ENCODE assay signal across 11 cellular contexts in the genomic region with DNA sequence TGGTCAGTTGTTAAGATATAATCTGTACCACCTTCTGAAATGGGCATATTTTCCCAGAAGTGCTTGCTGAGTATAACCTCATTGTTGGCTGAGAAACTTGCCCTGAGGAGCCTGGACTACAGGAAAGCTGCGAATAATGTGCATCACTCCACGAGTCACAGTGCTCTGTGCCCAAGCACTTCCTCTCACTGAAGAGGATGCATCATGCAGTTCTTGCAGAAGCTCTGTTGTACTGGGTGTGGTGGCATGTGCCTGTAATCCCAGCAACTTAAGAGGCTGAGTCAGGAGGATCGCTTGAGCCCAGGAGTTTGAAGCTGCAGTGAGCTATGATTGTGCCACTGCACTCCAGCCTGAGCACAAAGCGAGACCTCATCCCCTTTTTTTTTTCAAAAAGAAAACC. TPM values are rescaled to one million over a fixed set of nuclear protein-coding genes. Genes with fewer than 3 reads are reported as not detected.
DNase-seq lines count a peak whose midpoint lies in the region; ATAC-seq and TF ChIP-seq lines count a peak whose summit lies in the region.
"Had no signal": no experiment of that assay in that cellular context is flagged by ENCODE, and none has a peak within 500 bp of the region (broad histone marks: within the 10 kb centered on the region; RNA-seq: fewer than 3 reads in every experiment).

No MANE protein-coding gene starts in this region.

- CTCF ChIA-PET in HEK293 (lab: Yijun Ruan, JAX): interaction anchor here (0.6 kb wide), 2 partner anchors 16 to 196 kb away, joined by 3 read pairs; no protein-coding TSS in a partner anchor

- POLR2A ChIA-PET in HEK293 (lab: Yijun Ruan, JAX): no interaction called here

- H3K36me3 ChIP-seq in HEK293 (ENCODE audit: control insufficient read depth in 2 of 2, insufficient read depth in 1 of 2, low read length in 2 of 2) (peaks cover 0 to 3% of the 10 kb centered on the region in 2 experiments; a peak in 1 of 3 replicates), adipocyte (ENCODE audit: control insufficient read depth, insufficient read depth, low read length, severe bottlenecking) (peaks cover 34% of the 10 kb centered on the region), stomach (peaks cover 0 to 27% (median 15%) of the 10 kb centered on the region in 4 donors)

- TF ChIP-seq POLR2A in stomach (IDR thresholded peaks at IDR 0.05): no peak

- no peaks in the 10 kb centered on the region for H3K9me3 ChIP-seq in HEK293 (ENCODE audit: control insufficient read depth, insufficient read depth, low read depth, low read length)
- H3K9me3 ChIP-seq in adipocyte (ENCODE audit: control insufficient read depth, low read length): no peaks in the 10 kb centered on the region
- H3K9me3 ChIP-seq in stomach: no peaks in the 10 kb centered on the region

- 68 to 72% (median 70%) methylated on average over 4 of the region's 4 CpGs for WGBS in stomach, 5 donors

- no peak for TF ChIP-seq EP300 in stomach (IDR thresholded peaks at IDR 0.05)

- DNase-seq in AG20443 (ENCODE audit: low spot score): peak; percentile 65
- peak; percentile 46 for DNase-seq in adipocyte (ENCODE audit: low read depth)
- peak; percentile 78 for DNase-seq in kidney tubule cell (ENCODE audit: low spot score)
- DNase-seq in activated effector memory CD4-positive, alpha-beta T cell treated with anti-CD3 and anti-CD28 coated beads, Interleukin-2, amount 50 U/mL, for 16 hours: no peak
- no peak for DNase-seq in SIG-M5 (lab: John Stamatoyannopoulos, UW)
- no peak for DNase-seq in stomach
- DNase-seq: activated T-cell treated with anti-CD3 and anti-CD28 coated beads, Interleukin-2, amount 50 U/mL, for 48 hours; DMS79 treated with DMSO at 0.1 percent for 48 hours; T-helper 17 cell had no signal

- H3K27ac ChIP-seq in HEK293 (ENCODE audit: extremely low read depth, low read depth, low read length): no peak overlapping the region
- no peak overlapping the region for H3K27ac ChIP-seq in stomach

- H3K4me1 ChIP-seq in HEK293 (ENCODE audit: control insufficient read depth, insufficient read depth, low read length) (peaks cover 5% of the 10 kb centered on the region; the same call in 1 of the 2 replicates), adipocyte (ENCODE audit: control insufficient read depth, insufficient read depth, low read length) (peaks cover 18% of the 10 kb centered on the region), stomach (peaks cover 0 to 12% (median 0%) of the 10 kb centered on the region in 4 donors)

- no peak for ATAC-seq in HG02981 (IDR thresholded peaks at IDR 0.05; ENCODE audit: unreplicated experiment)
- ATAC-seq: T-helper 17 cell had no signal

- H3K9ac ChIP-seq in adipocyte (ENCODE audit: low read length): no peak overlapping the region

- TF ChIP-seq CTCF in HEK293 (tag by site-specific recombination; IDR thresholded peaks at IDR 0.05) (no peak), stomach (IDR thresholded peaks at IDR 0.05) (no peak)

- intact Hi-C loops in stomach (cut with DNase I; ENCODE audit: low total_unique reads): no loop called here

- H3K4me3 ChIP-seq in HEK293 (ENCODE audit: low read depth, low read length): no peak overlapping the region
- H3K4me3 ChIP-seq in adipocyte (ENCODE audit: low read length): no peak overlapping the region
- no peak overlapping the region for H3K4me3 ChIP-seq in stomach

- H3K27me3 ChIP-seq in adipocyte (replicated peaks; ENCODE audit: control insufficient read depth, insufficient read depth, low read length) (peaks cover 6% of the 10 kb centered on the region), stomach (no peaks in the 10 kb centered on the region)

TF ChIP-seq in HEK293, 187 proteins besides CTCF, POLR2A, EP300 and RAD21 (continues in another document):
- TF ChIP-seq ZNF600 (tag by site-specific recombination; IDR thresholded peaks at IDR 0.05) (0 out of 2 replicates have a peak, but pooled peaks have one; percentile 29), ZNF747 (tag by site-specific recombination; IDR thresholded peaks at IDR 0.05) (no peak), TRIM28 (IDR thresholded peaks at IDR 0.05; ENCODE audit: borderline replicate concordance, low read length) (0 out of 2 replicates have a peak, but pooled peaks have one; percentile 16), ZNF23 (tag by site-specific recombination; IDR thresholded peaks at IDR 0.05; ENCODE audit: borderline replicate concordance) (no peak), ZNF114 (tag by site-specific recombination; IDR thresholded peaks at IDR 0.05) (no peak), ZNF37A (tag by site-specific recombination; IDR thresholded peaks at IDR 0.05) (no peak), ZNF514 (tag by site-specific recombination; IDR thresholded peaks at IDR 0.05) (no peak), ZNF529 (tag by site-specific recombination; IDR thresholded peaks at IDR 0.05; ENCODE audit: insufficient replicate concordance) (no peak), ZNF555 (tag by site-specific recombination; conservative IDR thresholded peaks at IDR 0.05) (no peak), ZNF132 (tag by site-specific recombination; IDR thresholded peaks at IDR 0.05; ENCODE audit: borderline replicate concordance) (no peak), ZNF394 (tag by site-specific recombination; IDR thresholded peaks at IDR 0.05; ENCODE audit: borderline replicate concordance) (no peak), KLF10 (tag by site-specific recombination; IDR thresholded peaks at IDR 0.05) (no peak), OSR2 (tag by site-specific recombination; IDR thresholded peaks at IDR 0.05) (peak; percentile 66; the same call in 1 of the 2 replicates)
- TF ChIP-seq, protein P1, sequence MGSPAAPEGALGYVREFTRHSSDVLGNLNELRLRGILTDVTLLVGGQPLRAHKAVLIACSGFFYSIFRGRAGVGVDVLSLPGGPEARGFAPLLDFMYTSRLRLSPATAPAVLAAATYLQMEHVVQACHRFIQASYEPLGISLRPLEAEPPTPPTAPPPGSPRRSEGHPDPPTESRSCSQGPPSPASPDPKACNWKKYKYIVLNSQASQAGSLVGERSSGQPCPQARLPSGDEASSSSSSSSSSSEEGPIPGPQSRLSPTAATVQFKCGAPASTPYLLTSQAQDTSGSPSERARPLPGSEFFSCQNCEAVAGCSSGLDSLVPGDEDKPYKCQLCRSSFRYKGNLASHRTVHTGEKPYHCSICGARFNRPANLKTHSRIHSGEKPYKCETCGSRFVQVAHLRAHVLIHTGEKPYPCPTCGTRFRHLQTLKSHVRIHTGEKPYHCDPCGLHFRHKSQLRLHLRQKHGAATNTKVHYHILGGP (tag by site-specific recombination; IDR thresholded peaks at IDR 0.05): no peak
- TF ChIP-seq, protein P2, sequence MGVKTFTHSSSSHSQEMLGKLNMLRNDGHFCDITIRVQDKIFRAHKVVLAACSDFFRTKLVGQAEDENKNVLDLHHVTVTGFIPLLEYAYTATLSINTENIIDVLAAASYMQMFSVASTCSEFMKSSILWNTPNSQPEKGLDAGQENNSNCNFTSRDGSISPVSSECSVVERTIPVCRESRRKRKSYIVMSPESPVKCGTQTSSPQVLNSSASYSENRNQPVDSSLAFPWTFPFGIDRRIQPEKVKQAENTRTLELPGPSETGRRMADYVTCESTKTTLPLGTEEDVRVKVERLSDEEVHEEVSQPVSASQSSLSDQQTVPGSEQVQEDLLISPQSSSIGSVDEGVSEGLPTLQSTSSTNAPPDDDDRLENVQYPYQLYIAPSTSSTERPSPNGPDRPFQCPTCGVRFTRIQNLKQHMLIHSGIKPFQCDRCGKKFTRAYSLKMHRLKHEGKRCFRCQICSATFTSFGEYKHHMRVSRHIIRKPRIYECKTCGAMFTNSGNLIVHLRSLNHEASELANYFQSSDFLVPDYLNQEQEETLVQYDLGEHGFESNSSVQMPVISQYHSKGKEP (tag by site-specific recombination; IDR thresholded peaks at IDR 0.05): peak; percentile 61; the same call in 1 of the 2 replicates
- TF ChIP-seq, protein P3, sequence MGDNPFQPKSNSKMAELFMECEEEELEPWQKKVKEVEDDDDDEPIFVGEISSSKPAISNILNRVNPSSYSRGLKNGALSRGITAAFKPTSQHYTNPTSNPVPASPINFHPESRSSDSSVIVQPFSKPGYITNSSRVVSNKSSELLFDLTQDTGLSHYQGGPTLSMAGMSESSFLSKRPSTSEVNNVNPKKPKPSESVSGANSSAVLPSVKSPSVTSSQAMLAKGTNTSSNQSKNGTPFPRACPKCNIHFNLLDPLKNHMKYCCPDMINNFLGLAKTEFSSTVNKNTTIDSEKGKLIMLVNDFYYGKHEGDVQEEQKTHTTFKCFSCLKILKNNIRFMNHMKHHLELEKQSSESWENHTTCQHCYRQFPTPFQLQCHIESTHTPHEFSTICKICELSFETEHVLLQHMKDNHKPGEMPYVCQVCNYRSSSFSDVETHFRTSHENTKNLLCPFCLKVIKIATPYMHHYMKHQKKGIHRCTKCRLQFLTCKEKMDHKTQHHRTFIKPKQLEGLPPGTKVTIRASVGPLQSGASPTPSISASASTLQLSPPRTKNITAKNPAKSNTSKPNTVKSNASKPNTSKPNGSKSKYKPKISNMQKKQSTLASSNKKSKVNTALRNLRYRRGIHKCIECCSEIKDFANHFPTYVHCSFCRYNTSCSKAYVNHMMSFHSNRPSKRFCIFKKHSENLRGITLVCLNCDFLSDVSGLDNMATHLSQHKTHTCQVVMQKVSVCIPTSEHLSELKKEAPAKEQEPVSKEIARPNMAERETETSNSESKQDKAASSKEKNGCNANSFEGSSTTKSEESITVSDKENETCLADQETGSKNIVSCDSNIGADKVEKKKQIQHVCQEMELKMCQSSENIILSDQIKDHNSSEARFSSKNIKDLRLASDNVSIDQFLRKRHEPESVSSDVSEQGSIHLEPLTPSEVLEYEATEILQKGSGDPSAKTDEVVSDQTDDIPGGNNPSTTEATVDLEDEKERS (tag by site-specific recombination; IDR thresholded peaks at IDR 0.05): no peak
- TF ChIP-seq, protein P4, sequence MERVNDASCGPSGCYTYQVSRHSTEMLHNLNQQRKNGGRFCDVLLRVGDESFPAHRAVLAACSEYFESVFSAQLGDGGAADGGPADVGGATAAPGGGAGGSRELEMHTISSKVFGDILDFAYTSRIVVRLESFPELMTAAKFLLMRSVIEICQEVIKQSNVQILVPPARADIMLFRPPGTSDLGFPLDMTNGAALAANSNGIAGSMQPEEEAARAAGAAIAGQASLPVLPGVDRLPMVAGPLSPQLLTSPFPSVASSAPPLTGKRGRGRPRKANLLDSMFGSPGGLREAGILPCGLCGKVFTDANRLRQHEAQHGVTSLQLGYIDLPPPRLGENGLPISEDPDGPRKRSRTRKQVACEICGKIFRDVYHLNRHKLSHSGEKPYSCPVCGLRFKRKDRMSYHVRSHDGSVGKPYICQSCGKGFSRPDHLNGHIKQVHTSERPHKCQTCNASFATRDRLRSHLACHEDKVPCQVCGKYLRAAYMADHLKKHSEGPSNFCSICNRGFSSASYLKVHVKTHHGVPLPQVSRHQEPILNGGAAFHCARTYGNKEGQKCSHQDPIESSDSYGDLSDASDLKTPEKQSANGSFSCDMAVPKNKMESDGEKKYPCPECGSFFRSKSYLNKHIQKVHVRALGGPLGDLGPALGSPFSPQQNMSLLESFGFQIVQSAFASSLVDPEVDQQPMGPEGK (tag by site-specific recombination; IDR thresholded peaks at IDR 0.05): no peak

RNA-seq across cellular contexts. Expression of a gene that starts 56.9 kb away (rescaled TPM):
- 10 to 100 TPM in 3 of 5 donors, 1 to 10 TPM in 2; 3.5 to 34.0 (median 17.0) TPM for total RNA-seq in stomach
- polyA plus RNA-seq in stomach: 1 to 10 TPM; 4.7 to 6.8 (median 5.7) TPM

Comparison
In these comparisons a context has a peak if more than half of its experiments do, and no peak if none do; other contexts are left out.
1. DNase-seq: peak in AG20443 (single experiment), adipocyte (single experiment) and kidney tubule cell (single experiment); none in activated effector memory CD4-positive, alpha-beta T cell treated with anti-CD3 and anti-CD28 coated beads, Interleukin-2, amount 50 U/mL, for 16 hours (single experiment), SIG-M5 (single experiment) and stomach (single experiment).